In the genomic region with DNA sequence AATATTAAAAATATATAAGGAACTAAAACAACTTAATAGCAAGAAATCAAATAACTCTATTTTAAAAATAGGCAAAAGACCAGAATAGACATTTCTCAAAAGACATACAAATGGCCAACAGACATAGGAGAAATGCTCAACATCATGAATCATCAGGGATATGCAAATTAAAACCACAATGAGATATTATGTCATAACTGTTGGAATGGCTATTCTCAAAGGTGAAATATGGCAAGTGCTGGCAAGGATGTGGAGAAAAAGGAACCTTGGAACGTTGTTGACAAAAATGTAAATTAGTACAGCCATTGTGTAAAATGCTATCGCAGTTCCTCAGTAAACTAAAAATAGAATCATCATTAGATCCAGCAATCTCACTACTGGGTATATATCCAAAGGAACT, we compare ENCODE assay signal across 1 cellular context.
TF ChIP-seq lines count a peak whose summit lies in the region.

No MANE protein-coding gene starts in this region.

TF ChIP-seq in SK-N-SH, 30 proteins besides CTCF, POLR2A, EP300 and RAD21 (continued from another document):
- TF ChIP-seq, protein P1, sequence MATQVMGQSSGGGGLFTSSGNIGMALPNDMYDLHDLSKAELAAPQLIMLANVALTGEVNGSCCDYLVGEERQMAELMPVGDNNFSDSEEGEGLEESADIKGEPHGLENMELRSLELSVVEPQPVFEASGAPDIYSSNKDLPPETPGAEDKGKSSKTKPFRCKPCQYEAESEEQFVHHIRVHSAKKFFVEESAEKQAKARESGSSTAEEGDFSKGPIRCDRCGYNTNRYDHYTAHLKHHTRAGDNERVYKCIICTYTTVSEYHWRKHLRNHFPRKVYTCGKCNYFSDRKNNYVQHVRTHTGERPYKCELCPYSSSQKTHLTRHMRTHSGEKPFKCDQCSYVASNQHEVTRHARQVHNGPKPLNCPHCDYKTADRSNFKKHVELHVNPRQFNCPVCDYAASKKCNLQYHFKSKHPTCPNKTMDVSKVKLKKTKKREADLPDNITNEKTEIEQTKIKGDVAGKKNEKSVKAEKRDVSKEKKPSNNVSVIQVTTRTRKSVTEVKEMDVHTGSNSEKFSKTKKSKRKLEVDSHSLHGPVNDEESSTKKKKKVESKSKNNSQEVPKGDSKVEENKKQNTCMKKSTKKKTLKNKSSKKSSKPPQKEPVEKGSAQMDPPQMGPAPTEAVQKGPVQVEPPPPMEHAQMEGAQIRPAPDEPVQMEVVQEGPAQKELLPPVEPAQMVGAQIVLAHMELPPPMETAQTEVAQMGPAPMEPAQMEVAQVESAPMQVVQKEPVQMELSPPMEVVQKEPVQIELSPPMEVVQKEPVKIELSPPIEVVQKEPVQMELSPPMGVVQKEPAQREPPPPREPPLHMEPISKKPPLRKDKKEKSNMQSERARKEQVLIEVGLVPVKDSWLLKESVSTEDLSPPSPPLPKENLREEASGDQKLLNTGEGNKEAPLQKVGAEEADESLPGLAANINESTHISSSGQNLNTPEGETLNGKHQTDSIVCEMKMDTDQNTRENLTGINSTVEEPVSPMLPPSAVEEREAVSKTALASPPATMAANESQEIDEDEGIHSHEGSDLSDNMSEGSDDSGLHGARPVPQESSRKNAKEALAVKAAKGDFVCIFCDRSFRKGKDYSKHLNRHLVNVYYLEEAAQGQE (IDR thresholded peaks at IDR 0.05; ENCODE audit: low read depth, low read length), result no peak
- TF ChIP-seq, protein P2, sequence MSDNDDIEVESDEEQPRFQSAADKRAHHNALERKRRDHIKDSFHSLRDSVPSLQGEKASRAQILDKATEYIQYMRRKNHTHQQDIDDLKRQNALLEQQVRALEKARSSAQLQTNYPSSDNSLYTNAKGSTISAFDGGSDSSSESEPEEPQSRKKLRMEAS (IDR thresholded peaks at IDR 0.05; ENCODE audit: low read depth), result no peak
- TF ChIP-seq SIN3A (IDR thresholded peaks at IDR 0.05; ENCODE audit: borderline replicate concordance, low read depth, low read length), result no peak
- TF ChIP-seq TCF12 (IDR thresholded peaks at IDR 0.05), result peak; percentile 95
- TF ChIP-seq ELF1 (IDR thresholded peaks at IDR 0.05), result no peak
- no peak; the same call in 1 of the 2 replicates for TF ChIP-seq POLR2AphosphoS5 (IDR thresholded peaks at IDR 0.05; ENCODE audit: low read depth, low read length)
- no peak for TF ChIP-seq RCOR1 (IDR thresholded peaks at IDR 0.05; ENCODE audit: low read length)
- 0 out of 2 replicates have a peak, but pooled peaks have one; percentile 25 for TF ChIP-seq RXRA (IDR thresholded peaks at IDR 0.05; ENCODE audit: borderline replicate concordance, low read depth)
- peak; percentile 75 for TF ChIP-seq FOSL2 (IDR thresholded peaks at IDR 0.05; ENCODE audit: borderline replicate concordance, low read depth)
- TF ChIP-seq SMC3 (IDR thresholded peaks at IDR 0.05; ENCODE audit: low read depth, low read length), result no peak
- TF ChIP-seq YY1 (IDR thresholded peaks at IDR 0.05; ENCODE audit: low read depth), result no peak
- TF ChIP-seq EZH2phosphoT487 (IDR thresholded peaks at IDR 0.05; ENCODE audit: borderline replicate concordance, low read depth), result no peak
- no peak for TF ChIP-seq TAF1 (IDR thresholded peaks at IDR 0.05; ENCODE audit: borderline replicate concordance, low read depth, low read length)
- no peak for TF ChIP-seq RFX5 (IDR thresholded peaks at IDR 0.05; ENCODE audit: low read length)
- TF ChIP-seq MXI1 (IDR thresholded peaks at IDR 0.05; ENCODE audit: low read depth, low read length), result no peak
- TF ChIP-seq CHD2 (IDR thresholded peaks at IDR 0.05; ENCODE audit: low read length, partially characterized antibody), result no peak
- TF ChIP-seq NRF1 (IDR thresholded peaks at IDR 0.05; ENCODE audit: low read depth, low read length), result no peak
- TF ChIP-seq MEF2A (IDR thresholded peaks at IDR 0.05; ENCODE audit: borderline replicate concordance, low read depth), result peak; percentile 61; the same call in 1 of the 2 replicates
